In genomic region chr10:112957589-112958202, GRCh38 we compare ENCODE assay signal across 11 cellular contexts. TPM values are rescaled to one million over a fixed set of nuclear protein-coding genes. Genes with fewer than 3 reads are reported as not detected.
DNase-seq lines count a peak whose midpoint lies in the region; ATAC-seq and TF ChIP-seq lines count a peak whose summit lies in the region.
"Had no signal": no experiment of that assay in that cellular context is flagged by ENCODE, and none has a peak within 500 bp of the region (broad histone marks: within the 10 kb centered on the region; RNA-seq: fewer than 3 reads in every experiment).

No MANE protein-coding gene starts in this region.

- H3K4me1 ChIP-seq in IMR-90 (ENCODE audit: control insufficient read depth, insufficient read depth, low read length) (peaks cover 25% of the 10 kb centered on the region), colonic mucosa (peaks cover 22% of the 10 kb centered on the region), mucosa of rectum (ENCODE audit: control insufficient read depth in 2 of 2, insufficient read depth in 2 of 2, low read length in 2 of 2) (peaks cover 26 to 49% of the 10 kb centered on the region in 2 donors)

- POLR2A ChIA-PET in AG04449 (lab: Yijun Ruan, JAX), result interaction anchor here (1.0 to 1.6 kb wide), 3 partner anchors 8 to 114 kb away, joined by 3 to 7 read pairs (median 4); partner anchors contain the start of gene TCF7L2
- POLR2A ChIA-PET in IMR-90 (lab: Charles Lee; ENCODE audit: unreplicated experiment), result no interaction called here
- POLR2A ChIA-PET in GM10248 (lab: Yijun Ruan, JAX), result no interaction called here

- peaks cover 9% of the 10 kb centered on the region for H3K9me1 ChIP-seq in IMR-90 (ENCODE audit: insufficient read depth, low read length)

- H3K23ac ChIP-seq in IMR-90 (ENCODE audit: low read depth, low read length), result peak overlapping the region; percentile 39

- in situ Hi-C loops in IMR-90 (cut with MboI; ENCODE audit: low sequenced_read_pairs), result no loop called here

- H3K79me1 ChIP-seq in IMR-90 (ENCODE audit: low read depth in 1 of 2, low read length in 2 of 2), result peaks cover 21 to 56% of the 10 kb centered on the region in 2 experiments

- H3K4ac ChIP-seq in IMR-90 (ENCODE audit: low read depth, low read length), result peak overlapping the region; percentile 88

- ATAC-seq in IMR-90 (ENCODE audit: low read depth), result no peak
- ATAC-seq in HG03025 (IDR thresholded peaks at IDR 0.05; ENCODE audit: low FRiP score, unreplicated experiment), result no peak
- ATAC-seq: pancreas had no signal

- H3K4me3 ChIP-seq in AG04449 (ENCODE audit: low read depth, low read length) (peak overlapping the region; percentile 2; the same call in 1 of the 2 replicates), IMR-90 (ENCODE audit: insufficient read depth, low read depth, low read length) (no peak overlapping the region), colonic mucosa (no peak overlapping the region), mucosa of rectum (ENCODE audit: low read length in 2 of 2) (no peak overlapping the region)
- H3K4me3 ChIP-seq: esophagus squamous epithelium, pancreas had no signal

- H4K91ac ChIP-seq in IMR-90 (ENCODE audit: insufficient read depth, low read depth, low read length), result peak overlapping the region; percentile 54

- DNase-seq in AG04449 (ENCODE audit: low read depth, low spot score) (no peak), IMR-90 (no peak), colonic mucosa (no peak), D341Med (ENCODE audit: low spot score) (no peak), NAMALWA (ENCODE audit: low spot score) (no peak), GM10248 (ENCODE audit: extremely low spot score) (no peak)
- DNase-seq: activated B cell treated with CpG ODN at 0.5 μM for 24 hours, esophagus squamous epithelium, pancreas had no signal

- peak overlapping the region; percentile 86 for H3K18ac ChIP-seq in IMR-90 (ENCODE audit: low read depth, low read length)

- no peak overlapping the region for H2AFZ ChIP-seq in IMR-90 (replicated peaks; ENCODE audit: low read length, poor library complexity)

- CTCF ChIA-PET in AG04449 (lab: Yijun Ruan, JAX) (interaction anchor here (0.8 to 1.7 kb wide), 4 partner anchors 94 to 427 kb away, joined by 3 to 5 read pairs (median 3); no protein-coding TSS in a partner anchor), IMR-90 (lab: Yijun Ruan, JAX) (no interaction called here), GM10248 (lab: Yijun Ruan, JAX) (no interaction called here)

- H4K8ac ChIP-seq in IMR-90 (ENCODE audit: low read depth in 2 of 2, low read length in 2 of 2), result peak overlapping the region; percentile 18 to 58; a peak in 3 of 4 replicates

- intact Hi-C loops in IMR-90 (cut with micrococcal nuclease), result loop anchor here (1.0 to 10.0 kb wide), 2 partner anchors 174 to 347 kb away; no protein-coding TSS in a partner anchor
- intact Hi-C loops in colonic mucosa (cut with DNase I), result loop anchor here (10.0 kb wide), 1 partner anchor 137 kb away; no protein-coding TSS in a partner anchor

- peak overlapping the region; percentile 92; the same call in 2 of the 3 replicates for H2BK15ac ChIP-seq in IMR-90 (ENCODE audit: low read depth, low read length)

- H2BK120ac ChIP-seq in IMR-90 (ENCODE audit: low read depth, low read length), result peak overlapping the region; percentile 88

- BruUV-seq in IMR-90 (replicated peaks; lab: Mats Ljungman, UMichigan), result no TSS peak

- TF ChIP-seq POLR2A in IMR-90 (IDR thresholded peaks at IDR 0.05; ENCODE audit: low read depth, low read length), result no peak

- H3K14ac ChIP-seq in IMR-90 (replicated peaks; ENCODE audit: low read depth, low read length), result peak overlapping the region; percentile 82

- no peaks in the 10 kb centered on the region for H3K9me3 ChIP-seq in IMR-90 (ENCODE audit: control insufficient read depth, insufficient read depth, low read length)
- no peaks in the 10 kb centered on the region for H3K9me3 ChIP-seq in colonic mucosa
- H3K9me3 ChIP-seq in mucosa of rectum (ENCODE audit: control insufficient read depth in 2 of 2, low read length in 2 of 2), result no peaks in the 10 kb centered on the region
- H3K9me3 ChIP-seq: esophagus squamous epithelium, pancreas had no signal

- peak overlapping the region; percentile 67 for H4K5ac ChIP-seq in IMR-90 (ENCODE audit: low read depth, low read length)

- WGBS in IMR-90 (ENCODE audit: extremely low coverage in 2 of 2, insufficient read length in 1 of 2), 2 experiments, result no CpG with 5 or more reads among the region's 9 CpGs

- peak overlapping the region; percentile 45; the same call in 1 of the 2 replicates for H3K56ac ChIP-seq in IMR-90 (ENCODE audit: extremely low read depth, insufficient read depth, low read length)

- peak overlapping the region; percentile 76 for H2BK20ac ChIP-seq in IMR-90 (ENCODE audit: low read depth, low read length)

- peak overlapping the region; percentile 35 for H2AK9ac ChIP-seq in IMR-90 (replicated peaks; ENCODE audit: low read depth, low read length, poor library complexity)

- H2AK5ac ChIP-seq in IMR-90 (ENCODE audit: low read depth, low read length), result peak overlapping the region; percentile 65

- H2BK5ac ChIP-seq in IMR-90 (ENCODE audit: low read depth, low read length, poor library complexity, severe bottlenecking), result peak overlapping the region; percentile 6

- H3K9ac ChIP-seq in IMR-90 (ENCODE audit: low read depth, low read length) (0 out of 2 replicates have a peak overlapping the region, but pooled peaks have one; percentile 3), colonic mucosa (ENCODE audit: low read depth in 2 of 2, low read length in 2 of 2) (peak overlapping the region in 1 of 2 donors; percentile 46), mucosa of rectum (ENCODE audit: low read depth in 1 of 2, low read length in 2 of 2) (peak overlapping the region in 1 of 2 donors; percentile 47)

- no peaks in the 10 kb centered on the region for H3K27me3 ChIP-seq in IMR-90 (ENCODE audit: control insufficient read depth, insufficient read depth, low read length)
- H3K27me3 ChIP-seq in colonic mucosa, result no peaks in the 10 kb centered on the region
- no peaks in the 10 kb centered on the region for H3K27me3 ChIP-seq in mucosa of rectum (ENCODE audit: control insufficient read depth in 2 of 2, insufficient read depth in 2 of 2, low read length in 2 of 2)
- H3K27me3 ChIP-seq: esophagus squamous epithelium, pancreas had no signal

- H3K36me3 ChIP-seq in IMR-90 (ENCODE audit: control insufficient read depth, insufficient read depth, low read length) (no peaks in the 10 kb centered on the region), colonic mucosa (no peaks in the 10 kb centered on the region), mucosa of rectum (ENCODE audit: control insufficient read depth in 2 of 2, insufficient read depth in 2 of 2, low read length in 2 of 2) (peaks cover 0 to 2% of the 10 kb centered on the region in 2 donors)
- H3K36me3 ChIP-seq: pancreas had no signal

- H3K4me2 ChIP-seq in IMR-90 (ENCODE audit: low read depth, low read length), result peak overlapping the region; percentile 69

- no peak for TF ChIP-seq RAD21 in IMR-90 (IDR thresholded peaks at IDR 0.05; ENCODE audit: low read length)

- peaks cover 18% of the 10 kb centered on the region; the same call in 1 of the 2 replicates for H4K20me1 ChIP-seq in IMR-90 (ENCODE audit: insufficient read depth, low read length)

- dilution Hi-C loops in IMR-90 (cut with HindIII; ENCODE audit: low sequenced_read_pairs, unreplicated experiment), result no loop called here

- H3K27ac ChIP-seq in IMR-90 (ENCODE audit: insufficient read depth, low read length), result peak overlapping the region; percentile 68; the same call in 1 of the 2 replicates
- peak overlapping the region; percentile 79 for H3K27ac ChIP-seq in colonic mucosa
- peak overlapping the region; percentile 11 to 70 for H3K27ac ChIP-seq in mucosa of rectum (ENCODE audit: low read depth in 2 of 2, low read length in 2 of 2)

- TF ChIP-seq CTCF in AG04449 (IDR thresholded peaks at IDR 0.05; ENCODE audit: insufficient read depth, low read length, missing control alignments) (no peak), IMR-90 (conservative IDR thresholded peaks at IDR 0.05; ENCODE audit: low read depth, low read length) (no peak), colonic mucosa (IDR thresholded peaks at IDR 0.05) (no peak), GM10248 (IDR thresholded peaks at IDR 0.05; ENCODE audit: control extremely low read depth, extremely low read depth, low read depth, missing control alignments) (no peak)

TF ChIP-seq in IMR-90, 13 proteins besides CTCF, POLR2A, EP300 and RAD21:
- no peak for TF ChIP-seq MXI1 (IDR thresholded peaks at IDR 0.05; ENCODE audit: borderline replicate concordance, low read depth, low read length)
- TF ChIP-seq MAFK (IDR thresholded peaks at IDR 0.05; ENCODE audit: low read depth, low read length), result peak; percentile 58

RNA-seq across cellular contexts. Expression of gene TCF7L2, which starts 7.6 kb away (rescaled TPM):
- total RNA-seq in IMR-90 (2012; rRNA removed) (1.3 and 1.7 TPM in 2 replicates), colonic mucosa (10 to 100 TPM; 65.1 to 98.9 TPM)
- 12.2 and 16.6 TPM in 2 replicates for polyA plus RNA-seq in IMR-90 (2012; rRNA removed)
- polyA plus RNA-seq in IMR-90 (2012; cell fraction: cytosol; rRNA removed), result 9.2 and 13.9 TPM in 2 replicates
- 39.1 and 40.0 TPM in 2 replicates for polyA plus RNA-seq in IMR-90 (2012; cell fraction: nucleus; rRNA removed; ENCODE audit: low replicate concordance)

Comparison
In these comparisons a context has a peak if more than half of its experiments do, and no peak if none do; other contexts are left out.
1. RNA of gene TCF7L2, which starts 7.6 kb away (total RNA-seq): 65.1 to 98.9 TPM in colonic mucosa; 1.3 to 1.7 TPM in IMR-90; every median in the first group is over 10 times any median in the second.
2. Peak in every context shown above with its lines, with median percentiles within 50 percentile points of each other: H3K27ac ChIP-seq.